In the genomic region with DNA sequence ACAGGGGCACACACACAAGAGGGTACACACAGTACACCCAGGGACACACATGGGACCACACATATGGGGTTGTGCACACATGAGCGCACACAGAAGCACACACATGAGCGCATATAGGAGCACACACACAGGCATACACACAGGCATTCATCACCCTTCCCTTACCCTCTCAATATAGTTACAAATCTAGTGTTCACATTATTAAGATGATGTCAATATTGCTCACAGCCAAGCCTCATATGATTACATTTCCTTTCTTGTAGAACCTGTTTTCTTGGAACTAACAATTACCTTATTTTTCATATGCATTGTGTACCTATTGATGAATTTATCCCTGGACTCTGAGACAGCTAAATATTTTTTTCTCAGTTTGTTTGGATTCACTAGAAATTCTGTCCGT, we compare ENCODE assay signal across 19 cellular contexts.
"Had no signal": no experiment of that assay in that cellular context is flagged by ENCODE, and none has a peak within 500 bp of the region (broad histone marks: within the 10 kb centered on the region; RNA-seq: fewer than 3 reads in every experiment).

No MANE protein-coding gene starts in this region.

- H3K9me3 Mint-ChIP-seq: activated naive CD4-positive, alpha-beta T cell treated with anti-CD3 and anti-CD28 coated beads, Interleukin-2, amount 10 ng/mL, durations not matched to agents 7 days and 5 days; activated T-helper 2 cell treated with anti-CD3 and anti-CD28 coated beads, Interferon-gamma antibody, Interleukin-2, Interleukin-4, amounts not matched to agents 10 μg/mL and 5 μg/mL and 100 μg/mL, durations not matched to agents 14 hours and 24 hours and 36 hours; nephron progenitor cell had no signal

- H3K27ac Mint-ChIP-seq: activated naive CD4-positive, alpha-beta T cell treated with anti-CD3 and anti-CD28 coated beads, Interleukin-2, amount 10 ng/mL, durations not matched to agents 7 days and 5 days; activated T-helper 2 cell treated with anti-CD3 and anti-CD28 coated beads, Interferon-gamma antibody, Interleukin-2, Interleukin-4, amounts not matched to agents 10 μg/mL and 5 μg/mL and 100 μg/mL, durations not matched to agents 14 hours and 24 hours and 36 hours; T-helper 17 cell had no signal

- FAIRE-seq: TTC549 had no signal

- H3K4me3 ChIP-seq: heart right ventricle, sigmoid colon, transverse colon had no signal

- ATAC-seq: heart right ventricle, left ventricle myocardium superior, T-helper 17 cell had no signal

- H3K4me3 Mint-ChIP-seq: activated naive CD4-positive, alpha-beta T cell treated with anti-CD3 and anti-CD28 coated beads, Interleukin-2, amount 10 ng/mL, durations not matched to agents 7 days and 5 days; nephron progenitor cell; T-helper 17 cell had no signal

- H3K27ac ChIP-seq: sigmoid colon, transverse colon had no signal

- DNase-seq: activated CD4-positive, alpha-beta T cell treated with anti-CD3 and anti-CD28 coated beads, Interleukin-2, amount 50 U/mL, for 1 hour; activated CD4-positive, CD25-positive, alpha-beta regulatory T cell; activated naive CD4-positive, alpha-beta T cell treated with anti-CD3 and anti-CD28 coated beads, Interleukin-2, amount 10 ng/mL, durations not matched to agents 7 days and 5 days; activated T-cell treated with anti-CD3 and anti-CD28 coated beads for 4 hours; cerebellar nuclear complex; dermis blood vessel endothelial cell; foreskin melanocyte; heart right ventricle; islet precursor cell; left ventricle myocardium superior; nephron progenitor cell; sigmoid colon; stimulated activated CD4-positive, alpha-beta T cell treated with anti-CD3 and anti-CD28 coated beads, Interleukin-2, amount 100 ng/mL, for 24 hours; stimulated activated naive CD4-positive, alpha-beta T cell; substantia nigra; T-helper 17 cell; transverse colon had no signal

- H3K4me1 Mint-ChIP-seq: activated naive CD4-positive, alpha-beta T cell treated with anti-CD3 and anti-CD28 coated beads, Interleukin-2, amount 10 ng/mL, durations not matched to agents 7 days and 5 days had no signal

- H3K36me3 Mint-ChIP-seq: activated naive CD4-positive, alpha-beta T cell treated with anti-CD3 and anti-CD28 coated beads, Interleukin-2, amount 10 ng/mL, durations not matched to agents 7 days and 5 days had no signal
